ENCODE assay signal across 11 cellular contexts in genomic region chrX:42094208-42094607, GRCh38.
DNase-seq lines count a peak whose midpoint lies in the region; ATAC-seq and TF ChIP-seq lines count a peak whose summit lies in the region.
"Had no signal": no experiment of that assay in that cellular context is flagged by ENCODE, and none has a peak within 500 bp of the region (broad histone marks: within the 10 kb centered on the region; RNA-seq: fewer than 3 reads in every experiment).

No MANE protein-coding gene starts in this region.

- no peaks in the 10 kb centered on the region for H3K27me3 ChIP-seq in fibroblast of lung (ENCODE audit: control insufficient read depth, insufficient read depth, low read length)

- peak overlapping the region; percentile 34 for H3K27ac ChIP-seq in fibroblast of lung (ENCODE audit: insufficient read depth, low read length)

- no peak for DNase-seq in activated naive CD8-positive, alpha-beta T cell treated with anti-CD3 and anti-CD28 coated beads for 36 hours
- DNase-seq in NCI-H226 (peak; percentile 57), fibroblast of lung (ENCODE audit: low read depth in 2 of 2) (peak in 1 of 2 donors; percentile 26), HPDE6-E6E7 (ENCODE audit: extremely low spot score) (no peak), hepatic stellate cell (ENCODE audit: low spot score) (no peak), occipital lobe (lab: John Stamatoyannopoulos, UW) (no peak)
- DNase-seq: AML-193, NCI-H1417 treated with DMSO at 0.1 percent for 48 hours had no signal

- H3K9me3 Mint-ChIP-seq in activated naive CD8-positive, alpha-beta T cell (ENCODE audit: low read depth) = no peaks in the 10 kb centered on the region
- no peaks in the 10 kb centered on the region for H3K9me3 Mint-ChIP-seq in activated naive CD8-positive, alpha-beta T cell treated with anti-CD3 and anti-CD28 coated beads for 36 hours
- no peaks in the 10 kb centered on the region for H3K9me3 Mint-ChIP-seq in stimulated activated memory B cell treated with anti-CD40 and anti-IgM and Interleukin-4, amounts not matched to agents 10 μg/mL and 1 μg/mL and 100 μg/mL, for 72 hours
- H3K9me3 Mint-ChIP-seq: activated CD4-positive, alpha-beta memory T cell treated with anti-CD3 and anti-CD28 coated beads for 36 hours had no signal

- H2AFZ ChIP-seq in fibroblast of lung (ENCODE audit: low read length) = no peak overlapping the region

- no peak overlapping the region for H3K4me2 ChIP-seq in fibroblast of lung (ENCODE audit: extremely low read depth, insufficient read depth, low read length)

- H3K79me2 ChIP-seq in fibroblast of lung (ENCODE audit: control insufficient read depth, insufficient read depth, low read length) = no peaks in the 10 kb centered on the region

- no peaks in the 10 kb centered on the region for H3K36me3 ChIP-seq in fibroblast of lung (ENCODE audit: control insufficient read depth, insufficient read depth, low read length)

- H3K9ac ChIP-seq in fibroblast of lung (ENCODE audit: insufficient read depth, low read length) = no peak overlapping the region

- peaks cover 21% of the 10 kb centered on the region for H3K4me1 Mint-ChIP-seq in activated naive CD8-positive, alpha-beta T cell (ENCODE audit: low read depth)
- H3K4me1 Mint-ChIP-seq in activated naive CD8-positive, alpha-beta T cell treated with anti-CD3 and anti-CD28 coated beads for 36 hours = peaks cover 14% of the 10 kb centered on the region
- H3K4me1 Mint-ChIP-seq in stimulated activated memory B cell treated with anti-CD40 and anti-IgM and Interleukin-4, amounts not matched to agents 10 μg/mL and 1 μg/mL and 100 μg/mL, for 72 hours = peaks cover 10% of the 10 kb centered on the region

- H3K27ac Mint-ChIP-seq in activated naive CD8-positive, alpha-beta T cell = peak overlapping the region; percentile 50
- no peak overlapping the region for H3K27ac Mint-ChIP-seq in activated naive CD8-positive, alpha-beta T cell treated with anti-CD3 and anti-CD28 coated beads for 36 hours
- peak overlapping the region; percentile 76 for H3K27ac Mint-ChIP-seq in stimulated activated memory B cell treated with anti-CD40 and anti-IgM and Interleukin-4, amounts not matched to agents 10 μg/mL and 1 μg/mL and 100 μg/mL, for 72 hours
- H3K27ac Mint-ChIP-seq: activated CD4-positive, alpha-beta memory T cell treated with anti-CD3 and anti-CD28 coated beads for 36 hours had no signal

- no peak for TF ChIP-seq CTCF in fibroblast of lung (conservative IDR thresholded peaks at IDR 0.05 in 1 of 2, IDR thresholded peaks at IDR 0.05 in 1 of 2; ENCODE audit: low read depth in 1 of 2, low read length in 2 of 2)

- no peaks in the 10 kb centered on the region for H3K4me1 ChIP-seq in fibroblast of lung (ENCODE audit: control insufficient read depth, extremely low read depth, insufficient read depth, low read length)

- H3K9me3 ChIP-seq in fibroblast of lung (ENCODE audit: control insufficient read depth, insufficient read depth, low read depth, low read length) = no peaks in the 10 kb centered on the region

- H3K27me3 Mint-ChIP-seq in activated naive CD8-positive, alpha-beta T cell = no peaks in the 10 kb centered on the region
- H3K27me3 Mint-ChIP-seq in activated naive CD8-positive, alpha-beta T cell treated with anti-CD3 and anti-CD28 coated beads for 36 hours = no peaks in the 10 kb centered on the region
- no peaks in the 10 kb centered on the region for H3K27me3 Mint-ChIP-seq in stimulated activated memory B cell treated with anti-CD40 and anti-IgM and Interleukin-4, amounts not matched to agents 10 μg/mL and 1 μg/mL and 100 μg/mL, for 72 hours
- H3K27me3 Mint-ChIP-seq: activated CD4-positive, alpha-beta memory T cell treated with anti-CD3 and anti-CD28 coated beads for 36 hours had no signal

- H3K4me3 Mint-ChIP-seq in activated naive CD8-positive, alpha-beta T cell = no peak overlapping the region
- H3K4me3 Mint-ChIP-seq in activated naive CD8-positive, alpha-beta T cell treated with anti-CD3 and anti-CD28 coated beads for 36 hours = no peak overlapping the region
- peak overlapping the region; percentile 59 for H3K4me3 Mint-ChIP-seq in stimulated activated memory B cell treated with anti-CD40 and anti-IgM and Interleukin-4, amounts not matched to agents 10 μg/mL and 1 μg/mL and 100 μg/mL, for 72 hours
- H3K4me3 Mint-ChIP-seq: activated CD4-positive, alpha-beta memory T cell treated with anti-CD3 and anti-CD28 coated beads for 36 hours had no signal

- no peak for ATAC-seq in stimulated activated memory B cell treated with anti-CD40 and anti-IgM and Interleukin-4, amounts not matched to agents 10 μg/mL and 1 μg/mL and 100 μg/mL, for 72 hours

- H3K36me3 Mint-ChIP-seq in activated naive CD8-positive, alpha-beta T cell = no peaks in the 10 kb centered on the region
- no peaks in the 10 kb centered on the region for H3K36me3 Mint-ChIP-seq in activated naive CD8-positive, alpha-beta T cell treated with anti-CD3 and anti-CD28 coated beads for 36 hours
- no peaks in the 10 kb centered on the region for H3K36me3 Mint-ChIP-seq in stimulated activated memory B cell treated with anti-CD40 and anti-IgM and Interleukin-4, amounts not matched to agents 10 μg/mL and 1 μg/mL and 100 μg/mL, for 72 hours

- no peaks in the 10 kb centered on the region for H4K20me1 ChIP-seq in fibroblast of lung (ENCODE audit: control insufficient read depth, extremely low read depth, insufficient read depth, low read length)

- no peak overlapping the region for H3K4me3 ChIP-seq in fibroblast of lung (replicated peaks in 1 of 4; ENCODE audit: control extremely low read depth in 1 of 4, insufficient read depth in 1 of 4, low read depth in 3 of 4, low read length in 4 of 4)
